18 cellular contexts compared by ENCODE assay signal in the genomic region with DNA sequence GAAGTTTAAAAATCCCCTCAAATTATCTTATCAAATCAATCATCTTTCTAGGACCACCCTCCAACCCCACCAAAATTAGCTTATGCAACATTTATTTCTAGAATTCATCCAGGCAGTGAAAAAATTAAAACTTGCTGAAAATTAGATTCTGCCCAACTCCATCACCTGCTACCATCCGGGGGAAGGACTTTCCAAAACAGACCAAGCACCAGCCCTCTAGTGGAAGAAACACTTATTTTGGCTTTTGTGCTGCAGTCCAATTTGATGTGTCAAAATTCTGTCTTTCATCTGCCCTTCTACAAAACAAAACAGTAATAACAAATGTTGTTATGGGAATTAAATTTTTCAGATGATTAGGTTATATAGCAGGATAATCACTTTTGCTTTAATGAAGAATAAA. TPM values are rescaled to one million over a fixed set of nuclear protein-coding genes. Genes with fewer than 3 reads are reported as not detected.
DNase-seq lines count a peak whose midpoint lies in the region; ATAC-seq and TF ChIP-seq lines count a peak whose summit lies in the region.
"Had no signal": no experiment of that assay in that cellular context is flagged by ENCODE, and none has a peak within 500 bp of the region (broad histone marks: within the 10 kb centered on the region; RNA-seq: fewer than 3 reads in every experiment).

No MANE protein-coding gene starts in this region.

- no peaks in the 10 kb centered on the region for H3K36me3 Mint-ChIP-seq in osteocyte (ENCODE audit: unreplicated experiment)

- H3K36me3 ChIP-seq in MM.1S (replicated peaks; ENCODE audit: insufficient read depth, low read length) = no peaks in the 10 kb centered on the region
- H3K36me3 ChIP-seq: left ventricle myocardium inferior, Peyer's patch had no signal

- no peak for ATAC-seq in GM19395 (IDR thresholded peaks at IDR 0.05; ENCODE audit: unreplicated experiment)
- ATAC-seq: T-cell had no signal

- no peaks in the 10 kb centered on the region for H3F3A ChIP-seq in MM.1S (ENCODE audit: insufficient read depth, low read length)

- DNase-seq in DMS 273 (lab: John Stamatoyannopoulos, UW; ENCODE audit: unreplicated experiment) = peak; percentile 48
- no peak for DNase-seq in DMS 273 treated with DMSO at 0.1 percent for 48 hours (lab: John Stamatoyannopoulos, UW)
- no peak for DNase-seq in MM.1S
- peak; percentile 2 for DNase-seq in choroid plexus epithelial cell (ENCODE audit: low read depth)
- no peak for DNase-seq in osteocyte (ENCODE audit: extremely low spot score, unreplicated experiment)
- DNase-seq in NCI-H524 treated with DMSO at 0.1 percent for 48 hours (lab: John Stamatoyannopoulos, UW) = no peak
- no peak for DNase-seq in activated T-cell treated with anti-CD3 and anti-CD28 coated beads, Interleukin-2, amount 50 U/mL, for 48 hours
- DNase-seq: activated gamma-delta T cell, aorta, COR-L47, left ventricle myocardium inferior, naive B cell, NCI-H1417 treated with DMSO at 0.1 percent for 48 hours, NCI-H446 treated with DMSO at 0.1 percent for 48 hours, Peyer's patch, substantia nigra, T-cell had no signal

- no peaks in the 10 kb centered on the region for H3K4me1 ChIP-seq in MM.1S (ENCODE audit: low read length)
- H3K4me1 ChIP-seq: left ventricle myocardium inferior, Peyer's patch had no signal

- H3K9me2 ChIP-seq in MM.1S (replicated peaks; ENCODE audit: insufficient read depth, low read length) = no peaks in the 10 kb centered on the region

- no peaks in the 10 kb centered on the region for H3K9me3 ChIP-seq in MM.1S (replicated peaks; ENCODE audit: insufficient read depth, low read length)
- H3K9me3 ChIP-seq: Peyer's patch had no signal

- H3K79me2 ChIP-seq in MM.1S (ENCODE audit: low read length) = no peaks in the 10 kb centered on the region

- no peak overlapping the region for H3K4me3 ChIP-seq in MM.1S (ENCODE audit: low read length)
- no peak overlapping the region for H3K4me3 ChIP-seq in choroid plexus epithelial cell (ENCODE audit: low read depth, low read length)
- H3K4me3 ChIP-seq: left ventricle myocardium inferior, Peyer's patch had no signal

- no peak overlapping the region for H3K27ac Mint-ChIP-seq in osteocyte (ENCODE audit: unreplicated experiment)
- H3K27ac Mint-ChIP-seq: T-cell had no signal

- H3K27ac ChIP-seq in MM.1S (ENCODE audit: low read length) = no peak overlapping the region
- H3K27ac ChIP-seq: left ventricle myocardium inferior, Peyer's patch had no signal

- H3K4me3 Mint-ChIP-seq in osteocyte (ENCODE audit: unreplicated experiment) = no peak overlapping the region
- H3K4me3 Mint-ChIP-seq: naive B cell, T-cell had no signal

- no peak overlapping the region for H3K4me2 ChIP-seq in MM.1S (ENCODE audit: low read depth, low read length)

- peaks cover 20% of the 10 kb centered on the region for H3K27me3 Mint-ChIP-seq in osteocyte (ENCODE audit: unreplicated experiment)

- H3K9me3 Mint-ChIP-seq in osteocyte (ENCODE audit: unreplicated experiment) = peaks cover 4% of the 10 kb centered on the region

- TF ChIP-seq CTCF in MM.1S (IDR thresholded peaks at IDR 0.05; ENCODE audit: low read length) (peak; percentile 29), choroid plexus epithelial cell (conservative IDR thresholded peaks at IDR 0.05; ENCODE audit: low read depth, low read length) (peak; percentile 41), osteocyte (IDR thresholded peaks at IDR 0.05) (peak; percentile 19)

- H3K4me1 Mint-ChIP-seq in osteocyte (ENCODE audit: unreplicated experiment) = no peaks in the 10 kb centered on the region
- H3K4me1 Mint-ChIP-seq: naive B cell, T-cell had no signal

- no peaks in the 10 kb centered on the region for H3K27me3 ChIP-seq in MM.1S (replicated peaks; ENCODE audit: insufficient read depth, low read length)
- H3K27me3 ChIP-seq: Peyer's patch had no signal

- no peaks in the 10 kb centered on the region for H4K20me1 ChIP-seq in MM.1S (ENCODE audit: insufficient read depth, low read length)

- H2AFZ ChIP-seq in MM.1S (ENCODE audit: low read length) = no peak overlapping the region

- no peak overlapping the region for H3K9ac ChIP-seq in MM.1S (ENCODE audit: low read length)

RNA-seq across cellular contexts. Expression of gene GCC1, which starts 35.1 kb away (rescaled TPM):
- 20.2 and 20.7 TPM in 2 replicates for total RNA-seq in osteocyte

RNA-seq across cellular contexts. Expression of gene ARF5, which starts 38.0 kb away (rescaled TPM):
- total RNA-seq in osteocyte = 179 and 191 TPM in 2 replicates

RNA-seq across cellular contexts. Expression of gene FSCN3, which starts 43.3 kb away (rescaled TPM):
- total RNA-seq in osteocyte = 0.91 and 1.2 TPM in 2 replicates
- total RNA-seq: left ventricle myocardium inferior had no signal

Comparison
In these comparisons a context has a peak if more than half of its experiments do, and no peak if none do; other contexts are left out.
1. DNase-seq: peak in DMS 273 (single experiment) and choroid plexus epithelial cell (single experiment); none in DMS 273 treated with DMSO at 0.1 percent for 48 hours (single experiment), MM.1S (single experiment), osteocyte (single experiment), NCI-H524 treated with DMSO at 0.1 percent for 48 hours (single experiment) and activated T-cell treated with anti-CD3 and anti-CD28 coated beads, Interleukin-2, amount 50 U/mL, for 48 hours (0 of 2).
2. Peak in every context shown above with its lines, with median percentiles within 50 percentile points of each other: CTCF ChIP-seq.